ENCODE assay signal across 23 cellular contexts in the genomic region with DNA sequence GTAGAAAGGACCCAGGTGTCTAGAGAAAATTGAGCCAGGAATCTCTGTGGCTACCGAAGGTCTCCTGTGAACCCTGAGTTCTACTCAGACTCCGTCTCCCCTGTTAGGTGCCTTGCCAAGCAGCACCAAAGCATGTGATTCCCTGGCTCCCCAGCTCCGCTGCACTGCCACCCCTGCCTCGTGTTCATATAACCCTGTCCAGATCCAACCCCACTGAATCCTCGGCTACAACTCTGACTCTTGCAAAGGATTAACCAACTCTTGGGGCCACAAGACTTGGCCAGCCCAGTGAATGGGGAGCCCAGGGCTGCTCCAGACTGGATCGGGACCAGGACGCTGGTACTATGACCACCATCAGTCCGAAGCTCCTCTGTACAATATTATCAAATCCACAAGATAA. TPM values are rescaled to one million over a fixed set of nuclear protein-coding genes. Genes with fewer than 3 reads are reported as not detected.
DNase-seq lines count a peak whose midpoint lies in the region; ATAC-seq, FAIRE-seq and TF ChIP-seq lines count a peak whose summit lies in the region.
"Had no signal": no experiment of that assay in that cellular context is flagged by ENCODE, and none has a peak within 500 bp of the region (broad histone marks: within the 10 kb centered on the region; RNA-seq: fewer than 3 reads in every experiment).

No MANE protein-coding gene starts in this region.

- ATAC-seq in A549 (no peak), IMR-90 (ENCODE audit: low read depth) (no peak)
- ATAC-seq: K562 had no signal

- H3K79me1 ChIP-seq in IMR-90 (ENCODE audit: low read depth in 1 of 2, low read length in 2 of 2), result no peaks in the 10 kb centered on the region

- H3K4me1 ChIP-seq in A549 (peaks cover 24% of the 10 kb centered on the region), IMR-90 (ENCODE audit: control insufficient read depth, insufficient read depth, low read length) (peaks cover 7% of the 10 kb centered on the region), mucosa of rectum (ENCODE audit: control insufficient read depth in 2 of 2, insufficient read depth in 2 of 2, low read length in 2 of 2) (peaks cover 16 to 28% of the 10 kb centered on the region in 2 donors)

- in situ Hi-C loops in IMR-90 (cut with MboI; ENCODE audit: low sequenced_read_pairs), result no loop called here

- dilution Hi-C loops in IMR-90 (cut with HindIII; ENCODE audit: low sequenced_read_pairs, unreplicated experiment), result no loop called here

- no peak for TF ChIP-seq RAD21 in A549 (conservative IDR thresholded peaks at IDR 0.05 in 1 of 2, IDR thresholded peaks at IDR 0.05 in 1 of 2)
- no peak for TF ChIP-seq RAD21 in IMR-90 (IDR thresholded peaks at IDR 0.05; ENCODE audit: low read length)

- no peaks in the 10 kb centered on the region for H4K20me1 ChIP-seq in IMR-90 (ENCODE audit: insufficient read depth, low read length)

- H2AK9ac ChIP-seq in IMR-90 (replicated peaks; ENCODE audit: low read depth, low read length, poor library complexity), result no peak overlapping the region

- WGBS in A549 (ENCODE audit: missing lambda C conversion rate), result 100% methylated on average over 7 of the region's 8 CpGs
- 80% methylated on average over 1 of the region's 8 CpGs; no CpG with 5 or more reads in 1 of the 2 experiments for whole genome bisulfite sequencing in IMR-90 (ENCODE audit: extremely low coverage in 2 of 2, insufficient read length in 1 of 2), 2 experiments

- TF ChIP-seq POLR2A in A549 (IDR thresholded peaks at IDR 0.05; ENCODE audit: low read length) (no peak), IMR-90 (IDR thresholded peaks at IDR 0.05; ENCODE audit: low read depth, low read length) (no peak)

- no peak overlapping the region for H2BK5ac ChIP-seq in IMR-90 (ENCODE audit: low read depth, low read length, poor library complexity, severe bottlenecking)

- H4K8ac ChIP-seq in IMR-90 (ENCODE audit: low read depth in 2 of 2, low read length in 2 of 2), result no peak overlapping the region

- H3K27ac ChIP-seq in A549 (peak overlapping the region; percentile 79 to 86; a peak in 4 of 6 replicates), IMR-90 (ENCODE audit: insufficient read depth, low read length) (no peak overlapping the region), mucosa of rectum (ENCODE audit: low read depth in 2 of 2, low read length in 2 of 2) (peak overlapping the region; percentile 86 to 94)
- H3K27ac ChIP-seq: SK-N-MC had no signal

- no peak overlapping the region; the same call in 1 of the 2 replicates for H3K4ac ChIP-seq in IMR-90 (ENCODE audit: low read depth, low read length)

- 0 out of 3 replicates have a peak overlapping the region, but pooled peaks have one; percentile 15 for H2BK15ac ChIP-seq in IMR-90 (ENCODE audit: low read depth, low read length)

- no peak for TF ChIP-seq EP300 in A549 (IDR thresholded peaks at IDR 0.05)

- no peak overlapping the region for H2AK5ac ChIP-seq in IMR-90 (ENCODE audit: low read depth, low read length)

- H3K9ac ChIP-seq in IMR-90 (ENCODE audit: low read depth, low read length), result no peak overlapping the region
- no peak overlapping the region for H3K9ac ChIP-seq in mucosa of rectum (ENCODE audit: low read depth in 1 of 2, low read length in 2 of 2)

- no peak overlapping the region for H3K18ac ChIP-seq in IMR-90 (ENCODE audit: low read depth, low read length)

- H2BK120ac ChIP-seq in IMR-90 (ENCODE audit: low read depth, low read length), result no peak overlapping the region

- no peak overlapping the region; the same call in 1 of the 2 replicates for H2BK20ac ChIP-seq in IMR-90 (ENCODE audit: low read depth, low read length)

- no peak overlapping the region for H3K23ac ChIP-seq in IMR-90 (ENCODE audit: low read depth, low read length)

- no peak overlapping the region for H2AFZ ChIP-seq in IMR-90 (replicated peaks; ENCODE audit: low read length, poor library complexity)
- H2AFZ ChIP-seq: GM23338 had no signal

- H3K4me2 ChIP-seq in A549 (no peak overlapping the region), IMR-90 (ENCODE audit: low read depth, low read length) (no peak overlapping the region)
- H3K4me2 ChIP-seq: GM23338 had no signal

- POLR2A ChIA-PET in A549 (lab: Yijun Ruan, JAX), result no interaction called here
- POLR2A ChIA-PET in IMR-90 (lab: Charles Lee; ENCODE audit: unreplicated experiment), result no interaction called here

- H3K36me3 ChIP-seq in IMR-90 (ENCODE audit: control insufficient read depth, insufficient read depth, low read length) (no peaks in the 10 kb centered on the region), mucosa of rectum (ENCODE audit: control insufficient read depth in 2 of 2, insufficient read depth in 2 of 2, low read length in 2 of 2) (peaks cover 14 to 41% of the 10 kb centered on the region in 2 donors)

- no peak overlapping the region for H3K56ac ChIP-seq in IMR-90 (ENCODE audit: extremely low read depth, insufficient read depth, low read length)

- H3K27me3 ChIP-seq in IMR-90 (ENCODE audit: control insufficient read depth, insufficient read depth, low read length) (peaks cover 5% of the 10 kb centered on the region; the same call in 1 of the 2 replicates), mucosa of rectum (ENCODE audit: control insufficient read depth in 2 of 2, insufficient read depth in 2 of 2, low read length in 2 of 2) (no peaks in the 10 kb centered on the region)

- intact Hi-C loops in IMR-90 (cut with micrococcal nuclease), result no loop called here

- BruUV-seq in IMR-90 (replicated peaks; lab: Mats Ljungman, UMichigan), result no TSS peak

- no peaks in the 10 kb centered on the region for H3K9me3 ChIP-seq in A549
- no peaks in the 10 kb centered on the region for H3K9me3 ChIP-seq in IMR-90 (ENCODE audit: control insufficient read depth, insufficient read depth, low read length)
- no peaks in the 10 kb centered on the region for H3K9me3 ChIP-seq in mucosa of rectum (ENCODE audit: control insufficient read depth in 2 of 2, low read length in 2 of 2)

- TF ChIP-seq CTCF in A549 (IDR thresholded peaks at IDR 0.05) (no peak), IMR-90 (conservative IDR thresholded peaks at IDR 0.05; ENCODE audit: low read depth, low read length) (no peak)

- no peak for DNase-seq in A549 (ENCODE audit: low read depth in 1 of 2, low spot score in 1 of 2)
- DNase-seq in IMR-90, result no peak
- peak; percentile 19 for DNase-seq in ecto neural progenitor cell (ENCODE audit: low spot score)
- DNase-seq in activated CD4-positive, alpha-beta T cell treated with anti-CD3 and anti-CD28 coated beads for 48 hours, result no peak
- DNase-seq in NCI-H1930 (lab: John Stamatoyannopoulos, UW), result no peak
- no peak for DNase-seq in SKM-1 (lab: John Stamatoyannopoulos, UW; ENCODE audit: unreplicated experiment)
- DNase-seq in HPDE6-E6E7 (ENCODE audit: extremely low spot score), result no peak
- DNase-seq: DMS53, GDM1, MM.1S, NCI-H1092, NCI-H1436, NCI-H187 treated with DMSO at 0.1 percent for 48 hours, NCI-H2171, NCI-H524 treated with DMSO at 0.1 percent for 48 hours, SHP77 had no signal

- no peak overlapping the region for H4K91ac ChIP-seq in IMR-90 (ENCODE audit: insufficient read depth, low read depth, low read length)

- H3K14ac ChIP-seq in IMR-90 (replicated peaks; ENCODE audit: low read depth, low read length), result no peak overlapping the region

- H3K4me3 ChIP-seq in A549, result no peak overlapping the region
- no peak overlapping the region for H3K4me3 ChIP-seq in IMR-90 (ENCODE audit: insufficient read depth, low read depth, low read length)
- no peak overlapping the region for H3K4me3 ChIP-seq in mucosa of rectum (ENCODE audit: low read length in 2 of 2)
- H3K4me3 ChIP-seq: GM23338, K562, SK-N-MC had no signal

- peaks cover 11% of the 10 kb centered on the region; the same call in 1 of the 2 replicates for H3K9me1 ChIP-seq in IMR-90 (ENCODE audit: insufficient read depth, low read length)

- no peak overlapping the region for H4K5ac ChIP-seq in IMR-90 (ENCODE audit: low read depth, low read length)

- no peak for FAIRE-seq in A549 (lab: Jason Lieb, UNC)
- FAIRE-seq: A204.1, D721Med, K562, RCC 7860 had no signal

- CTCF ChIA-PET in A549 (lab: Yijun Ruan, JAX) (interaction anchor here (1.3 to 4.5 kb wide), 4 partner anchors 10 to 340 kb away, joined by 4 to 33 read pairs (median 10); no protein-coding TSS in a partner anchor), IMR-90 (lab: Yijun Ruan, JAX) (no interaction called here)

TF ChIP-seq in A549, 52 proteins besides CTCF, POLR2A, EP300 and RAD21 (continues in another document):
- TF ChIP-seq ZC3H11A (IDR thresholded peaks at IDR 0.05), result no peak
- TF ChIP-seq, protein P1, sequence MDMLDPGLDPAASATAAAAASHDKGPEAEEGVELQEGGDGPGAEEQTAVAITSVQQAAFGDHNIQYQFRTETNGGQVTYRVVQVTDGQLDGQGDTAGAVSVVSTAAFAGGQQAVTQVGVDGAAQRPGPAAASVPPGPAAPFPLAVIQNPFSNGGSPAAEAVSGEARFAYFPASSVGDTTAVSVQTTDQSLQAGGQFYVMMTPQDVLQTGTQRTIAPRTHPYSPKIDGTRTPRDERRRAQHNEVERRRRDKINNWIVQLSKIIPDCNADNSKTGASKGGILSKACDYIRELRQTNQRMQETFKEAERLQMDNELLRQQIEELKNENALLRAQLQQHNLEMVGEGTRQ (IDR thresholded peaks at IDR 0.05), result no peak

TF ChIP-seq in IMR-90, 13 proteins besides CTCF, POLR2A, EP300 and RAD21 (continues in another document):
- no peak for TF ChIP-seq SMC3 (IDR thresholded peaks at IDR 0.05; ENCODE audit: low read depth, low read length)
- TF ChIP-seq BHLHE40 (IDR thresholded peaks at IDR 0.05; ENCODE audit: low read depth, low read length), result no peak
- no peak for TF ChIP-seq MAZ (IDR thresholded peaks at IDR 0.05; ENCODE audit: borderline replicate concordance, low read depth, low read length)
- no peak for TF ChIP-seq FOS (IDR thresholded peaks at IDR 0.05; ENCODE audit: low read depth, low read length)
- TF ChIP-seq MXI1 (IDR thresholded peaks at IDR 0.05; ENCODE audit: borderline replicate concordance, low read depth, low read length), result no peak
- no peak for TF ChIP-seq MAFK (IDR thresholded peaks at IDR 0.05; ENCODE audit: low read depth, low read length)
- no peak for TF ChIP-seq RFX5 (IDR thresholded peaks at IDR 0.05; ENCODE audit: low read depth, low read length)

RNA-seq across cellular contexts. Expression of gene ACAA2, which starts 37.3 kb away (rescaled TPM):
- polyA plus RNA-seq in A549 (2011; rRNA removed), result 30.9 and 40.0 TPM in 2 replicates
- 17.5 and 18.6 TPM in 2 replicates for polyA plus RNA-seq in A549 (2012; cell fraction: cytosol; rRNA removed)
- polyA plus RNA-seq in A549 (2012; cell fraction: nucleus; rRNA removed), result 7.7 and 16.5 TPM in 2 replicates
- polyA plus RNA-seq in A549 (2017; fragmentation: RNase III; extraction: RNeasy Plus Mini Kit Qiagen cat#74134 plus additional on column Dnase treatment), result 47.5 to 50.3 TPM (median 48.7 TPM) in 3 replicates
- 16.4 and 21.5 TPM in 2 replicates for polyA minus RNA-seq in A549 (2011; rRNA and poly(A)+ RNA removed)
- total RNA-seq in IMR-90 (2012; rRNA removed), result 61.5 and 71.7 TPM in 2 replicates
- 19.0 and 24.4 TPM in 2 replicates for polyA plus RNA-seq in IMR-90 (2012; rRNA removed)
- polyA plus RNA-seq in IMR-90 (2012; cell fraction: cytosol; rRNA removed), result 6.5 and 12.8 TPM in 2 replicates
- 2.4 and 15.0 TPM in 2 replicates for polyA plus RNA-seq in IMR-90 (2012; cell fraction: nucleus; rRNA removed; ENCODE audit: low replicate concordance)
